ENCODE assay signal across 8 cellular contexts in genomic region chr5:70900533-70901271, GRCh38. TPM values are rescaled to one million over a fixed set of nuclear protein-coding genes. Genes with fewer than 3 reads are reported as not detected.
DNase-seq lines count a peak whose midpoint lies in the region; ATAC-seq and TF ChIP-seq lines count a peak whose summit lies in the region.
"Not testable (repeated sequence)": the region's sequence is repeated elsewhere in the genome, so short reads cannot be mapped to it uniquely, and the experiment has no call there.

Gene SERF1A (plus strand): TSS chr5:70900669. CDS start chr5:70900870, 201 bp downstream.

- not testable (repeated sequence) for TF ChIP-seq EP300 in neural cell (conservative IDR thresholded peaks at IDR 0.05; ENCODE audit: poor library complexity, severe bottlenecking)

- not testable (repeated sequence) for H3K79me2 ChIP-seq in neural cell (replicated peaks; ENCODE audit: insufficient read depth, low read length)

- not testable (repeated sequence) for H2AFZ ChIP-seq in neural cell (ENCODE audit: low read depth, low read length)

- ATAC-seq in GM18868 (IDR thresholded peaks at IDR 0.05; ENCODE audit: unreplicated experiment) (peak; percentile 91), GM21526 (IDR thresholded peaks at IDR 0.05; ENCODE audit: low FRiP score, unreplicated experiment) (peak; percentile 86), HG02884 (IDR thresholded peaks at IDR 0.05; ENCODE audit: unreplicated experiment) (peak; percentile 90), HG03439 (IDR thresholded peaks at IDR 0.05; ENCODE audit: unreplicated experiment) (peak; percentile 95), Right ventricle myocardium inferior (peak; percentile 98), aorta (ENCODE audit: low FRiP score) (peak; percentile 98)
- ATAC-seq in activated CD8-positive, alpha-beta T cell treated with anti-CD3 and anti-CD28 coated beads for 36 hours, result peak; percentile 91

- H3K27me3 Mint-ChIP-seq in activated CD8-positive, alpha-beta T cell treated with anti-CD3 and anti-CD28 coated beads for 36 hours, result not testable (repeated sequence)

- not testable (repeated sequence) for H3K9me3 Mint-ChIP-seq in activated CD8-positive, alpha-beta T cell treated with anti-CD3 and anti-CD28 coated beads for 36 hours

- not testable (repeated sequence) for H3K9me3 ChIP-seq in neural cell (ENCODE audit: low read length); aorta (ENCODE audit: control insufficient read depth, low read length)

- TF ChIP-seq RAD21 in neural cell (conservative IDR thresholded peaks at IDR 0.05), result not testable (repeated sequence)

- H4K20me1 ChIP-seq in neural cell (ENCODE audit: insufficient read depth), result not testable (repeated sequence)

- intact Hi-C loops in activated CD8-positive, alpha-beta T cell treated with anti-CD3 and anti-CD28 coated beads for 36 hours (cut with micrococcal nuclease); Right ventricle myocardium inferior (cut with DNase I); aorta (cut with DNase I): not testable (repeated sequence)

- not testable (repeated sequence) for H3K36me3 ChIP-seq in neural cell (ENCODE audit: insufficient read depth, low read length); aorta (ENCODE audit: control insufficient read depth in 1 of 2, insufficient read depth in 2 of 2, low read length in 1 of 2)

- not testable (repeated sequence) for H3K9me2 ChIP-seq in neural cell (ENCODE audit: insufficient read depth, low read length)

- not testable (repeated sequence) for H3K27ac ChIP-seq in neural cell (ENCODE audit: low read length); aorta (ENCODE audit: low read depth in 1 of 2, low read length in 2 of 2)

- CTCF ChIA-PET in activated CD8-positive, alpha-beta T cell treated with anti-CD3 and anti-CD28 coated beads for 36 hours (lab: Charles Lee), result not testable (repeated sequence)

- not testable (repeated sequence) for H3K4me1 ChIP-seq in aorta (ENCODE audit: control insufficient read depth in 1 of 2, insufficient read depth in 2 of 2, low read length in 2 of 2)

- H3K4me3 ChIP-seq in neural cell (ENCODE audit: low read length); aorta (ENCODE audit: low read length in 2 of 2): not testable (repeated sequence)

- not testable (repeated sequence) for DNase-seq in activated CD8-positive, alpha-beta T cell treated with anti-CD3 and anti-CD28 coated beads for 36 hours; Right ventricle myocardium inferior (ENCODE audit: missing footprints); aorta

- H3K27ac Mint-ChIP-seq in activated CD8-positive, alpha-beta T cell treated with anti-CD3 and anti-CD28 coated beads for 36 hours, result not testable (repeated sequence)

- not testable (repeated sequence) for H3K4me3 Mint-ChIP-seq in activated CD8-positive, alpha-beta T cell treated with anti-CD3 and anti-CD28 coated beads for 36 hours

- not testable (repeated sequence) for H3K36me3 Mint-ChIP-seq in activated CD8-positive, alpha-beta T cell treated with anti-CD3 and anti-CD28 coated beads for 36 hours (ENCODE audit: low read depth)

- not testable (repeated sequence) for H3K27me3 ChIP-seq in neural cell (ENCODE audit: insufficient read depth, low read depth, low read length); aorta (ENCODE audit: control insufficient read depth in 1 of 2, insufficient read depth in 2 of 2, low read length in 1 of 2)

- no CpG with 5 or more reads among the region's 66 CpGs for WGBS in aorta, 2 donors

- not testable (repeated sequence) for H3K9ac ChIP-seq in neural cell (ENCODE audit: low read length)

- H3F3A ChIP-seq in neural cell (ENCODE audit: insufficient read depth, low read length, poor library complexity, severe bottlenecking), result not testable (repeated sequence)

- TF ChIP-seq CTCF in activated CD8-positive, alpha-beta T cell treated with anti-CD3 and anti-CD28 coated beads for 36 hours (IDR thresholded peaks at IDR 0.05); neural cell (IDR thresholded peaks at IDR 0.05; ENCODE audit: poor library complexity, severe bottlenecking): not testable (repeated sequence)

- POLR2A ChIA-PET in activated CD8-positive, alpha-beta T cell treated with anti-CD3 and anti-CD28 coated beads for 36 hours (lab: Charles Lee), result not testable (repeated sequence)

- H3K4me2 ChIP-seq in neural cell (ENCODE audit: low read length), result not testable (repeated sequence)

- not testable (repeated sequence) for H3K4me1 Mint-ChIP-seq in activated CD8-positive, alpha-beta T cell treated with anti-CD3 and anti-CD28 coated beads for 36 hours (ENCODE audit: low read depth)

RNA-seq across cellular contexts. Expression of gene SERF1A, which starts in this region (rescaled TPM):
- total RNA-seq in activated CD8-positive, alpha-beta T cell treated with anti-CD3 and anti-CD28 coated beads for 36 hours, result 1 to 10 TPM; 5.0 to 6.8 TPM
- total RNA-seq in Right ventricle myocardium inferior, result 6.7 TPM
- 20.5 and 26.2 TPM in 2 replicates for polyA plus RNA-seq in neural cell
- 30.7 and 33.7 TPM in 2 replicates for polyA minus RNA-seq in neural cell
- 1 to 10 TPM; 5.0 to 5.9 TPM for total RNA-seq in aorta
- 1 to 10 TPM; 3.0 to 4.3 TPM for polyA plus RNA-seq in aorta
